ENCODE assay signal across 8 cellular contexts in the genomic region with DNA sequence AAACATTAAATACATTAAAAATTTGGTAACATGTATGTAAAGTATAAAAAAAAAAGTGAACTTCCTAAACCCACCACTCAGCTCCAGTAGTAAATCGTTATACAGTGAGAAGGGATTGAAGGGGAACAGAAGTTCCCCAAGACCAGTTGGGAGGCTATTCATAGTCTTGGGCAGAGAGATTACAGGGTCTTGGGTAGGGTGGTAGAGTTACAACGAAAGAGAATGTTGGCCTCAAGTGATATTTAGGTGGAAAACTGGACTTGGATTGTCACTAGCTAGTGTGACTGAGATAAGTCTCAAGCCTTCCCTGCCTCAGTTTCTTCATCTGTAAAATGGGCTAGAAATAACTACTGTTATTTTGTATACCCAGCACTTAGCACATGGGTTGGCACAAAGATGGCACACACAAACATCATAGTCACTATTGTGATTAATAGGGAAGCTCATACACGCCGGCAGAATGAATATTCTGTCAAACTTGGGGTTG. TPM values are rescaled to one million over a fixed set of nuclear protein-coding genes. Genes with fewer than 3 reads are reported as not detected.
DNase-seq lines count a peak whose midpoint lies in the region; ATAC-seq and TF ChIP-seq lines count a peak whose summit lies in the region.

No MANE protein-coding gene starts in this region.

- peak overlapping the region; percentile 95 for H2AFZ ChIP-seq in KMS-11 (ENCODE audit: low read depth)

- CTCF ChIA-PET in BJ (lab: Yijun Ruan, JAX) = interaction anchor here (0.9 to 1.7 kb wide), 3 partner anchors 40 to 70 kb away, joined by 3 to 4 read pairs (median 3); no protein-coding TSS in a partner anchor

- H3K9ac ChIP-seq in KMS-11 = peak overlapping the region; percentile 18; the same call in 1 of the 2 replicates

- no peaks in the 10 kb centered on the region; the same call in 1 of the 2 replicates for H4K20me1 ChIP-seq in KMS-11 (ENCODE audit: insufficient read depth)

- H3K27me3 ChIP-seq in BJ (ENCODE audit: control insufficient read depth, insufficient read depth, low read length) (no peaks in the 10 kb centered on the region), KMS-11 (ENCODE audit: insufficient read depth, low read depth) (no peaks in the 10 kb centered on the region)

- 0 out of 2 replicates have a peak, but pooled peaks cover 1% of the 10 kb centered on the region for H3K36me3 ChIP-seq in BJ (ENCODE audit: control insufficient read depth, insufficient read depth, low read length)
- no peaks in the 10 kb centered on the region for H3K36me3 ChIP-seq in KMS-11 (ENCODE audit: insufficient read depth)

- DNase-seq in BJ (ENCODE audit: low read depth) (no peak), natural killer cell (no peak), mesenteric fat pad (ENCODE audit: low spot score) (no peak), NCI-H774 (lab: John Stamatoyannopoulos, UW) (no peak), DMS79 (lab: John Stamatoyannopoulos, UW) (no peak)

- peak overlapping the region; percentile 90 for H3K4me3 Mint-ChIP-seq in natural killer cell

- H3K27me3 Mint-ChIP-seq in natural killer cell (ENCODE audit: low read depth in 2 of 2) = no peaks in the 10 kb centered on the region

- ATAC-seq in natural killer cell (no peak), GM19467 (IDR thresholded peaks at IDR 0.05; ENCODE audit: unreplicated experiment) (no peak)

- no peaks in the 10 kb centered on the region for H3K9me3 Mint-ChIP-seq in natural killer cell

- H3K4me3 ChIP-seq in BJ (ENCODE audit: low read depth, low read length) (peak overlapping the region; percentile 97), KMS-11 (IDR thresholded peaks at IDR 0.05; ENCODE audit: insufficient read depth, low read depth, low read length) (no peak overlapping the region)

- no peaks in the 10 kb centered on the region for H3K36me3 Mint-ChIP-seq in natural killer cell

- peaks cover 22% of the 10 kb centered on the region for H3K4me1 ChIP-seq in KMS-11 (ENCODE audit: low read depth, poor library complexity, severe bottlenecking)

- H3K4me2 ChIP-seq in KMS-11 = peak overlapping the region; percentile 19; the same call in 1 of the 2 replicates

- peak overlapping the region; percentile 32 to 66 for H3K27ac Mint-ChIP-seq in natural killer cell

- H3K79me2 ChIP-seq in KMS-11 (ENCODE audit: insufficient read depth, low read depth) = peaks cover 43% of the 10 kb centered on the region

- no peak for TF ChIP-seq CTCF in BJ (IDR thresholded peaks at IDR 0.05; ENCODE audit: insufficient read depth, low read depth, low read length)
- TF ChIP-seq CTCF in KMS-11 (conservative IDR thresholded peaks at IDR 0.05; ENCODE audit: low read depth, low read length) = no peak
- TF ChIP-seq CTCF in natural killer cell (IDR thresholded peaks at IDR 0.05) = no peak

- POLR2A ChIA-PET in BJ (lab: Charles Lee) = interaction anchor here (0.6 kb wide), 1 partner anchor 209 kb away, joined by 3 read pairs; no protein-coding TSS in a partner anchor

- H3K27ac ChIP-seq in KMS-11 (no peak overlapping the region), cingulate gyrus (ENCODE audit: low read depth, low read length) (peak overlapping the region; percentile 63)

- H3K4me1 Mint-ChIP-seq in natural killer cell = peaks cover 29 to 33% of the 10 kb centered on the region in 2 donors

- intact Hi-C loops in natural killer cell (cut with micrococcal nuclease) = no loop called here

RNA-seq across cellular contexts. Expression of a gene that starts 0.4 kb away (rescaled TPM):
- 34.5 and 35.5 TPM in 2 replicates for polyA plus RNA-seq in BJ (2011; rRNA removed)
- 28.6 and 42.1 TPM in 2 replicates for polyA minus RNA-seq in BJ (2011; rRNA and poly(A)+ RNA removed)
- total RNA-seq in natural killer cell (10 to 100 TPM; 23.1 to 25.8 (median 25.2) TPM), mesenteric fat pad (21.4 TPM)
